14 cellular contexts compared by ENCODE assay signal in the genomic region with DNA sequence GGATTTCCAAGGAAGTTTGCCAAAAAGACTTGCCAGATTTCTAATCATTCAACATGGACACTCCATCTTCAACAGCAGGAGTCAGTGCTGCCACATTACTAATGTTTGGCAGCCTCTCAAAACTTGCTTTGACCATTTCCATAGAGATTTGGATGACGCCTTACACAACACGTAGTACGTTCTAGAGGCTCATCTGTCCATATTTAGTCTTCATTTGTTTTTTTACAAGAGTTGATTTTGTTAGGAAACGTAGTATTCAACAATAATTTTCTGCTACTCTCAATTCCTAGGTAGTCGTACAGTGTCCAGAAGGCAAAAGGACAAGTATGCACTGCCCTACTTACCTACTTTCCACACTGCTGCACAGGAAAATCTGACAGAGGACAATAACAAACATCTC.
DNase-seq lines count a peak whose midpoint lies in the region; ATAC-seq lines count a peak whose summit lies in the region.
"Had no signal": no experiment of that assay in that cellular context is flagged by ENCODE, and none has a peak within 500 bp of the region (broad histone marks: within the 10 kb centered on the region; RNA-seq: fewer than 3 reads in every experiment).

No MANE protein-coding gene starts in this region.

- ATAC-seq in left ventricle myocardium superior (no peak), right cardiac atrium (no peak), left lobe of liver (no peak)

- intact Hi-C loops in left ventricle myocardium superior (cut with micrococcal nuclease) (no loop called here), right cardiac atrium (cut with DNase I) (no loop called here)

- no peak overlapping the region for H3K4me3 ChIP-seq in right cardiac atrium (ENCODE audit: low read length)
- H3K4me3 ChIP-seq: GM23248 had no signal

- WGBS in right cardiac atrium: 75% methylated on average over 5 of the region's 5 CpGs

- no peak overlapping the region for H3K27ac ChIP-seq in right cardiac atrium (ENCODE audit: low read length)
- H3K27ac ChIP-seq: GM23248 had no signal

- no peaks in the 10 kb centered on the region for H3K9me3 ChIP-seq in right cardiac atrium (ENCODE audit: control insufficient read depth, low read length)

- no peaks in the 10 kb centered on the region for H3K4me1 ChIP-seq in right cardiac atrium (ENCODE audit: control insufficient read depth, insufficient read depth, low read length)

- DNase-seq in NCI-H446 treated with DMSO at 0.1 percent for 48 hours (lab: John Stamatoyannopoulos, UW): peak; percentile 84
- DNase-seq in cerebellar cortex (ENCODE audit: low spot score): peak; percentile 86
- DNase-seq in retina: peak; percentile 31
- no peak for DNase-seq in left ventricle myocardium superior
- DNase-seq in right cardiac atrium: no peak
- no peak for DNase-seq in left lobe of liver (ENCODE audit: low spot score)
- DNase-seq: Calu3; CD4-positive, alpha-beta memory T cell; COR-L47; DMS53; DMS79 treated with DMSO at 0.1 percent for 48 hours; GM23248; H7; HCEC 1CT had no signal

- H3K27me3 ChIP-seq in right cardiac atrium (ENCODE audit: control insufficient read depth, insufficient read depth): no peaks in the 10 kb centered on the region

Comparison
In these comparisons a context has a peak if more than half of its experiments do, and no peak if none do; other contexts are left out.
1. DNase-seq: peak in NCI-H446 treated with DMSO at 0.1 percent for 48 hours (single experiment), cerebellar cortex (single experiment) and retina (single experiment); none in left ventricle myocardium superior (single experiment), right cardiac atrium (0 of 3) and left lobe of liver (single experiment).